ENCODE assay signal across 15 cellular contexts in genomic region chr12:23757541-23757962, GRCh38.
DNase-seq lines count a peak whose midpoint lies in the region; ATAC-seq and TF ChIP-seq lines count a peak whose summit lies in the region.
"Had no signal": no experiment of that assay in that cellular context is flagged by ENCODE, and none has a peak within 500 bp of the region (broad histone marks: within the 10 kb centered on the region; RNA-seq: fewer than 3 reads in every experiment).

No MANE protein-coding gene starts in this region.

- H3K9ac ChIP-seq in iPS-20b (ENCODE audit: low read depth, low read length) (peak overlapping the region; percentile 53; the same call in 1 of the 2 replicates), smooth muscle cell (ENCODE audit: low read depth) (no peak overlapping the region)

- no peaks in the 10 kb centered on the region for H3K9me3 ChIP-seq in iPS-20b (ENCODE audit: insufficient read depth, low read depth, low read length)
- no peaks in the 10 kb centered on the region for H3K9me3 ChIP-seq in smooth muscle cell (replicated peaks; ENCODE audit: low read depth)
- H3K9me3 ChIP-seq: suprapubic skin had no signal

- peaks cover 6% of the 10 kb centered on the region for H3F3A ChIP-seq in smooth muscle cell (ENCODE audit: low read depth)

- no peaks in the 10 kb centered on the region for H3K36me3 Mint-ChIP-seq in activated naive CD4-positive, alpha-beta T cell treated with anti-CD3 and anti-CD28 coated beads for 36 hours (ENCODE audit: low read depth)
- H3K36me3 Mint-ChIP-seq: memory B cell had no signal

- no peaks in the 10 kb centered on the region for H3K27me3 Mint-ChIP-seq in activated naive CD4-positive, alpha-beta T cell treated with anti-CD3 and anti-CD28 coated beads for 36 hours (ENCODE audit: low read depth)
- H3K27me3 Mint-ChIP-seq: memory B cell had no signal

- WGBS in smooth muscle cell (ENCODE audit: low lambda C conversion rate) = 6% methylated on average over 1 of the region's 1 CpG

- H3K4me3 ChIP-seq in iPS-20b (ENCODE audit: low read length) (peak overlapping the region; percentile 46), smooth muscle cell (no peak overlapping the region)
- H3K4me3 ChIP-seq: suprapubic skin had no signal

- H3K4me3 Mint-ChIP-seq in activated naive CD4-positive, alpha-beta T cell treated with anti-CD3 and anti-CD28 coated beads for 36 hours = no peak overlapping the region
- H3K4me3 Mint-ChIP-seq: HFFc6, memory B cell had no signal

- H3K27ac Mint-ChIP-seq in activated naive CD4-positive, alpha-beta T cell treated with anti-CD3 and anti-CD28 coated beads for 36 hours = no peak overlapping the region
- H3K27ac Mint-ChIP-seq: HFFc6, memory B cell had no signal

- H3K79me2 ChIP-seq in smooth muscle cell (ENCODE audit: low read depth) = peaks cover 7% of the 10 kb centered on the region

- H4K20me1 ChIP-seq in smooth muscle cell (ENCODE audit: low read depth) = no peaks in the 10 kb centered on the region

- H3K4me1 Mint-ChIP-seq in activated naive CD4-positive, alpha-beta T cell treated with anti-CD3 and anti-CD28 coated beads for 36 hours (ENCODE audit: low read depth) = no peaks in the 10 kb centered on the region
- H3K4me1 Mint-ChIP-seq: memory B cell had no signal

- H3K27me3 ChIP-seq in iPS-20b (ENCODE audit: insufficient read depth, low read length) (no peaks in the 10 kb centered on the region), smooth muscle cell (ENCODE audit: low read depth) (no peaks in the 10 kb centered on the region)
- H3K27me3 ChIP-seq: suprapubic skin had no signal

- H3K4me2 ChIP-seq in smooth muscle cell = peak overlapping the region; percentile 14

- H2AFZ ChIP-seq in smooth muscle cell (ENCODE audit: low read depth) = no peak overlapping the region

- no peak for ATAC-seq in GM18867 (IDR thresholded peaks at IDR 0.05; ENCODE audit: unreplicated experiment)
- ATAC-seq: SK-N-SH treated with all-trans-retinoic acid at 6 μM for 48 hours had no signal

- no peaks in the 10 kb centered on the region for H3K9me3 Mint-ChIP-seq in activated naive CD4-positive, alpha-beta T cell treated with anti-CD3 and anti-CD28 coated beads for 36 hours
- H3K9me3 Mint-ChIP-seq: memory B cell had no signal

- H3K36me3 ChIP-seq in iPS-20b (ENCODE audit: insufficient read depth, low read depth, low read length) (no peaks in the 10 kb centered on the region), smooth muscle cell (ENCODE audit: low read depth) (no peaks in the 10 kb centered on the region)
- H3K36me3 ChIP-seq: suprapubic skin had no signal

- peak overlapping the region; percentile 40 for H3K27ac ChIP-seq in iPS-20b (ENCODE audit: low read length)
- H3K27ac ChIP-seq in smooth muscle cell (ENCODE audit: low read depth) = no peak overlapping the region
- H3K27ac ChIP-seq: suprapubic skin had no signal

- TF ChIP-seq CTCF in smooth muscle cell (IDR thresholded peaks at IDR 0.05; ENCODE audit: borderline replicate concordance, insufficient read depth, poor library complexity, severe bottlenecking) = no peak

- H3K4me1 ChIP-seq in iPS-20b (ENCODE audit: insufficient read depth, low read length) = peaks cover 53% of the 10 kb centered on the region
- peaks cover 84% of the 10 kb centered on the region for H3K4me1 ChIP-seq in smooth muscle cell (ENCODE audit: low read depth)
- H3K4me1 ChIP-seq: suprapubic skin had no signal

- CTCF ChIA-PET in activated naive CD4-positive, alpha-beta T cell treated with anti-CD3 and anti-CD28 coated beads for 36 hours (lab: Charles Lee) = no interaction called here

- intact Hi-C loops in activated naive CD4-positive, alpha-beta T cell treated with anti-CD3 and anti-CD28 coated beads for 36 hours (cut with micrococcal nuclease) = no loop called here

- DNase-seq in NCI-H2081 (lab: John Stamatoyannopoulos, UW) = peak; percentile 5 to 46
- DNase-seq in NCI-H2081 treated with DMSO at 0.1 percent for 48 hours (lab: John Stamatoyannopoulos, UW) = no peak
- DNase-seq in NCI-H748 treated with DMSO at 0.1 percent for 48 hours (lab: John Stamatoyannopoulos, UW) = peak; percentile 39
- no peak for DNase-seq in smooth muscle cell (lab: John Stamatoyannopoulos, UW; ENCODE audit: unreplicated experiment)
- no peak for DNase-seq in activated naive CD4-positive, alpha-beta T cell treated with anti-CD3 and anti-CD28 coated beads for 36 hours
- DNase-seq in NOMO-1 treated with dmso at 0.1 percent for 144 hours (lab: John Stamatoyannopoulos, UW; ENCODE audit: unreplicated experiment) = no peak
- DNase-seq: activated naive CD4-positive, alpha-beta T cell treated with anti-CD3 and anti-CD28 coated beads, Interleukin-2, amount 50 U/mL, for 16 hours; HFFc6; NCI-H1048; stimulated activated CD4-positive, alpha-beta T cell treated with anti-CD3 and anti-CD28 coated beads, Interleukin-12 subunit alpha, Interleukin-12 subunit beta, amount 100 ng/mL, for 4 hours had no signal

Comparison
In these comparisons a context has a peak if more than half of its experiments do, and no peak if none do; other contexts are left out.
1. DNase-seq: peak in NCI-H2081 (2 of 2) and NCI-H748 treated with DMSO at 0.1 percent for 48 hours (single experiment); none in NCI-H2081 treated with DMSO at 0.1 percent for 48 hours (single experiment), smooth muscle cell (single experiment), activated naive CD4-positive, alpha-beta T cell treated with anti-CD3 and anti-CD28 coated beads for 36 hours (single experiment) and NOMO-1 treated with dmso at 0.1 percent for 144 hours (single experiment).